ENCODE assay signal across 8 cellular contexts in the genomic region with DNA sequence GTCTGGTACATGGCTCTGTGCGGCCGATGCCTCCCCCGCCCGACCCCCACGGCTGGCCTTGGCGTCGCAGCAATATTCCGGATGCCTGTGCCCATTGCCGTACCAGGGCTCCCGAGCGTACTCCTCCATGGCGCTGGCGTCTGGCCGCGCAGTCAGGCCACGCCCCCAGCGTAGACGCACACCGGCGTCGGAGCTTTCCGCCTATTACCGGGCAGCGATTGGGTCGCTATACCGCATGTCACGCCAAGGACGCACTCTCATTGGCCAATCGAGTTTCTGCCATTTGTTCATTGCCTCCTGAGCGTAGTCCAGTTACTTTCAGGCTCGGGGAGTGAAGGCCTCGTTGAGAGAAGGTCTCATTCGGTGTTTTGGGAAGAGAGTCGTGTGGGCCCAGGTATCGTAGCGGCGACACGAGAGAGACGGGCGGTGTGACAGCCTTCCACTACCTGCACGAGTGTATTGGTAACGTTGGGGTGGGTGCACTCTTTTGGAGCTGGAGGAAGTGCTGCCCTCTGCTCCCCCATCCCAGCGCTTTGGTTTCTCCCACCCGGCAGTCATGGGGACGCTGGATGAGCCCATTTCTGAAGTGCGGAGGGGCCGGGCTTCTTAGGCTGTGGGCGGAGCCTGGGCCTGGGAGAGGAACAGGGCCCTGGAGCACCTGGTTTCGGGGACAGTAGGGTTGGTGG. TPM values are rescaled to one million over a fixed set of nuclear protein-coding genes. Genes with fewer than 3 reads are reported as not detected.
A peak's percentile ranks its signal among the peaks of the same experiment; 100 is the strongest.
DNase-seq lines count a peak whose midpoint lies in the region; ATAC-seq, FAIRE-seq and TF ChIP-seq lines count a peak whose summit lies in the region.

A gene with protein sequence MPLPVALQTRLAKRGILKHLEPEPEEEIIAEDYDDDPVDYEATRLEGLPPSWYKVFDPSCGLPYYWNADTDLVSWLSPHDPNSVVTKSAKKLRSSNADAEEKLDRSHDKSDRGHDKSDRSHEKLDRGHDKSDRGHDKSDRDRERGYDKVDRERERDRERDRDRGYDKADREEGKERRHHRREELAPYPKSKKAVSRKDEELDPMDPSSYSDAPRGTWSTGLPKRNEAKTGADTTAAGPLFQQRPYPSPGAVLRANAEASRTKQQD (plus strand): TSS at position 310 of the 686 bp plus-strand sequence. CDS start 580 bp downstream, outside the sequence.
TIMM17B (minus strand) TSS at position 148 of the 686 bp plus-strand sequence; CDS start at position 129, 19 bp downstream.

- TF ChIP-seq POLR2A in GM19099 (IDR thresholded peaks at IDR 0.05; ENCODE audit: extremely low read depth, insufficient read length, low read depth) = peak; percentile 83

- peak within 1 kb of the TSS; percentile 96 to 97 for H3K27ac ChIP-seq in kidney (ENCODE audit: low read depth in 2 of 2, low read length in 2 of 2)

- peaks cover 9 to 11% of the 10 kb centered on the region in 2 donors for H3K36me3 ChIP-seq in kidney (ENCODE audit: control insufficient read depth in 1 of 2, insufficient read depth in 2 of 2, low read length in 2 of 2)

- DNase-seq in AG20443 (ENCODE audit: low spot score) = peak; percentile 85
- peak; percentile 85 for DNase-seq in NCI-H510A (lab: John Stamatoyannopoulos, UW)
- peak; percentile 79 for DNase-seq in activated CD4-positive, alpha-beta T cell treated with anti-CD3 and anti-CD28 coated beads for 1 hour
- peak; percentile 94 for DNase-seq in chondrocyte (ENCODE audit: low spot score)
- DNase-seq in kidney = peak; percentile 96
- peak; percentile 90 for DNase-seq in stimulated activated CD4-positive, alpha-beta T cell treated with anti-CD3 and anti-CD28 coated beads, Interleukin-15, amount 100 ng/mL, for 24 hours

- peak; percentile 96 for FAIRE-seq in kidney (lab: Jason Lieb, UNC)

- H3K9ac ChIP-seq in kidney (ENCODE audit: low read length in 2 of 2) = peak within 1 kb of the TSS; percentile 89 to 96

- H3K4me3 Mint-ChIP-seq in chondrocyte (ENCODE audit: unreplicated experiment) = peak within 1 kb of the TSS; percentile 76

- no peaks in the 10 kb centered on the region for H3K9me3 ChIP-seq in kidney (ENCODE audit: control insufficient read depth in 1 of 2, low read length in 2 of 2)

- H3K4me1 ChIP-seq in kidney (ENCODE audit: control insufficient read depth in 1 of 2, insufficient read depth in 1 of 2, low read depth in 1 of 2, low read length in 2 of 2) = peaks cover 4 to 8% of the 10 kb centered on the region in 2 donors

- no peaks in the 10 kb centered on the region for H3K27me3 Mint-ChIP-seq in chondrocyte (ENCODE audit: low read depth)

- H3K27ac Mint-ChIP-seq in chondrocyte (ENCODE audit: unreplicated experiment) = peak within 1 kb of the TSS; percentile 97

- intact Hi-C loops in kidney (cut with DNase I) = no loop called here

- H3K4me1 Mint-ChIP-seq in chondrocyte (ENCODE audit: low read depth) = peaks cover 11% of the 10 kb centered on the region

- ATAC-seq in HG03432 (IDR thresholded peaks at IDR 0.05; ENCODE audit: unreplicated experiment) = peak; percentile 91

- peak within 1 kb of the TSS; percentile 87 to 91 for H3K4me3 ChIP-seq in kidney (ENCODE audit: low read length in 2 of 2)

- H3K36me3 Mint-ChIP-seq in chondrocyte (ENCODE audit: low read depth) = peaks cover 5% of the 10 kb centered on the region

- peaks cover 4% of the 10 kb centered on the region for H3K9me3 Mint-ChIP-seq in chondrocyte (ENCODE audit: low read depth)

- no peak for TF ChIP-seq CTCF in chondrocyte (IDR thresholded peaks at IDR 0.05)
- TF ChIP-seq CTCF in kidney (IDR thresholded peaks at IDR 0.05; ENCODE audit: borderline replicate concordance, extremely low read depth, insufficient read depth) = no peak

RNA-seq across cellular contexts. Expression of the first gene that starts in this region (rescaled TPM):
- total RNA-seq in chondrocyte (58.4 to 61.7 TPM (median 61.7 TPM) in 3 replicates), kidney (61.3 TPM)
- 93.4 TPM for polyA plus RNA-seq in kidney (ENCODE audit: insufficient read depth, low read depth, low replicate concordance)

RNA-seq across cellular contexts. Expression of gene TIMM17B, which starts in this region (rescaled TPM):
- total RNA-seq in chondrocyte (37.7 to 41.6 TPM (median 38.0 TPM) in 3 replicates), kidney (44.8 TPM)
- 109 TPM for polyA plus RNA-seq in kidney (ENCODE audit: insufficient read depth, low read depth, low replicate concordance)

Comparison
In these comparisons a context has a peak if more than half of its experiments do, and no peak if none do; other contexts are left out.
1. Peak in every context shown above with its lines: DNase-seq, ATAC-seq, H3K4me3 ChIP-seq and H3K27ac ChIP-seq.